ENCODE assay signal across 1 cellular context in the genomic region with DNA sequence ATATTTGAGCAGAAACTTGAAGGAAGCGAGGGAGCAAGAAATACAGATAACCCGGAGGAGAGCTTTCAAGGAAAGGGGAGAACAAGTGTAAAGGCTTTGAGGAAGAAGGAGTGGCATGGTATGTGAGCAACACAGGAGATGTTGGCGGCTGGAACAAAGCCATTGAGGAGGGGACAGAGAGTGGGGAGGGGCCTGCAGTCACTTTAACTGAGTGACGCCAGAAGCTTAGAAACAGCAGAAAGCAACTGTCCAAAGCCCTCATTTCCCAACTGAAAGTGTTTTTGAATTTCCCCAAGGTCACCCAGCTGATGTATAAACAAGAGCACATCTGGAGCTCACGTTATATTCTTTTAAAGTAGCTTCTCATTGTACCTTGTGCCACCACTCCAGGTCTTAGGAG.
TF ChIP-seq lines count a peak whose summit lies in the region.

No MANE protein-coding gene starts in this region.

TF ChIP-seq in HepG2, 621 proteins besides CTCF, POLR2A, EP300 and RAD21:
- TF ChIP-seq RXRA (CRISPR knock-in tag; IDR thresholded peaks at IDR 0.05) (no peak), ZNF160 (CRISPR knock-in tag; IDR thresholded peaks at IDR 0.05) (no peak), ZNF816 (CRISPR knock-in tag; IDR thresholded peaks at IDR 0.05; ENCODE audit: borderline replicate concordance) (no peak)
- TF ChIP-seq, protein P1, sequence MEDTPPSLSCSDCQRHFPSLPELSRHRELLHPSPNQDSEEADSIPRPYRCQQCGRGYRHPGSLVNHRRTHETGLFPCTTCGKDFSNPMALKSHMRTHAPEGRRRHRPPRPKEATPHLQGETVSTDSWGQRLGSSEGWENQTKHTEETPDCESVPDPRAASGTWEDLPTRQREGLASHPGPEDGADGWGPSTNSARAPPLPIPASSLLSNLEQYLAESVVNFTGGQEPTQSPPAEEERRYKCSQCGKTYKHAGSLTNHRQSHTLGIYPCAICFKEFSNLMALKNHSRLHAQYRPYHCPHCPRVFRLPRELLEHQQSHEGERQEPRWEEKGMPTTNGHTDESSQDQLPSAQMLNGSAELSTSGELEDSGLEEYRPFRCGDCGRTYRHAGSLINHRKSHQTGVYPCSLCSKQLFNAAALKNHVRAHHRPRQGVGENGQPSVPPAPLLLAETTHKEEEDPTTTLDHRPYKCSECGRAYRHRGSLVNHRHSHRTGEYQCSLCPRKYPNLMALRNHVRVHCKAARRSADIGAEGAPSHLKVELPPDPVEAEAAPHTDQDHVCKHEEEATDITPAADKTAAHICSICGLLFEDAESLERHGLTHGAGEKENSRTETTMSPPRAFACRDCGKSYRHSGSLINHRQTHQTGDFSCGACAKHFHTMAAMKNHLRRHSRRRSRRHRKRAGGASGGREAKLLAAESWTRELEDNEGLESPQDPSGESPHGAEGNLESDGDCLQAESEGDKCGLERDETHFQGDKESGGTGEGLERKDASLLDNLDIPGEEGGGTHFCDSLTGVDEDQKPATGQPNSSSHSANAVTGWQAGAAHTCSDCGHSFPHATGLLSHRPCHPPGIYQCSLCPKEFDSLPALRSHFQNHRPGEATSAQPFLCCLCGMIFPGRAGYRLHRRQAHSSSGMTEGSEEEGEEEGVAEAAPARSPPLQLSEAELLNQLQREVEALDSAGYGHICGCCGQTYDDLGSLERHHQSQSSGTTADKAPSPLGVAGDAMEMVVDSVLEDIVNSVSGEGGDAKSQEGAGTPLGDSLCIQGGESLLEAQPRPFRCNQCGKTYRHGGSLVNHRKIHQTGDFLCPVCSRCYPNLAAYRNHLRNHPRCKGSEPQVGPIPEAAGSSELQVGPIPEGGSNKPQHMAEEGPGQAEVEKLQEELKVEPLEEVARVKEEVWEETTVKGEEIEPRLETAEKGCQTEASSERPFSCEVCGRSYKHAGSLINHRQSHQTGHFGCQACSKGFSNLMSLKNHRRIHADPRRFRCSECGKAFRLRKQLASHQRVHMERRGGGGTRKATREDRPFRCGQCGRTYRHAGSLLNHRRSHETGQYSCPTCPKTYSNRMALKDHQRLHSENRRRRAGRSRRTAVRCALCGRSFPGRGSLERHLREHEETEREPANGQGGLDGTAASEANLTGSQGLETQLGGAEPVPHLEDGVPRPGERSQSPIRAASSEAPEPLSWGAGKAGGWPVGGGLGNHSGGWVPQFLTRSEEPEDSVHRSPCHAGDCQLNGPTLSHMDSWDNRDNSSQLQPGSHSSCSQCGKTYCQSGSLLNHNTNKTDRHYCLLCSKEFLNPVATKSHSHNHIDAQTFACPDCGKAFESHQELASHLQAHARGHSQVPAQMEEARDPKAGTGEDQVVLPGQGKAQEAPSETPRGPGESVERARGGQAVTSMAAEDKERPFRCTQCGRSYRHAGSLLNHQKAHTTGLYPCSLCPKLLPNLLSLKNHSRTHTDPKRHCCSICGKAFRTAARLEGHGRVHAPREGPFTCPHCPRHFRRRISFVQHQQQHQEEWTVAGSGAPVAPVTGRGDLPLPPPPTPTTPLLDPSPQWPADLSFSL (CRISPR knock-in tag; IDR thresholded peaks at IDR 0.05): no peak
